Comparison of ENCODE assay signal across 10 cellular contexts in genomic region chr16:53089434-53090270, GRCh38. TPM values are rescaled to one million over a fixed set of nuclear protein-coding genes. Genes with fewer than 3 reads are reported as not detected.
A peak's percentile ranks its signal among the peaks of the same experiment; 100 is the strongest.
DNase-seq lines count a peak whose midpoint lies in the region; ATAC-seq and TF ChIP-seq lines count a peak whose summit lies in the region.
"Had no signal": no experiment of that assay in that cellular context is flagged by ENCODE, and none has a peak within 500 bp of the region (broad histone marks: within the 10 kb centered on the region; RNA-seq: fewer than 3 reads in every experiment).

No MANE protein-coding gene starts in this region.

- TF ChIP-seq POLR2A in transverse colon (IDR thresholded peaks at IDR 0.05): no peak

- TF ChIP-seq RAD21 in liver (IDR thresholded peaks at IDR 0.05): peak; percentile 42 to 56

- H3K9me3 ChIP-seq in liver (ENCODE audit: control insufficient read depth in 4 of 4, low read length in 3 of 4): no peaks in the 10 kb centered on the region
- H3K9me3 ChIP-seq in transverse colon: no peaks in the 10 kb centered on the region
- H3K9me3 ChIP-seq: A549 had no signal

- intact Hi-C loops in transverse colon (cut with DNase I; ENCODE audit: low total_unique reads): no loop called here

- H3K4me1 ChIP-seq in liver (ENCODE audit: control insufficient read depth in 4 of 4, insufficient read depth in 4 of 4, low read length in 3 of 4): peaks cover 23 to 58% (median 45%) of the 10 kb centered on the region in 4 donors
- H3K4me1 ChIP-seq in transverse colon: peaks cover 45 to 74% (median 62%) of the 10 kb centered on the region in 4 donors

- H3K27me3 ChIP-seq in brain microvascular endothelial cell (replicated peaks): no peaks in the 10 kb centered on the region
- no peaks in the 10 kb centered on the region for H3K27me3 ChIP-seq in liver (ENCODE audit: control insufficient read depth in 4 of 4, insufficient read depth in 4 of 4, low read length in 3 of 4)
- H3K27me3 ChIP-seq in transverse colon: no peaks in the 10 kb centered on the region

- H3K4me3 ChIP-seq in brain microvascular endothelial cell (ENCODE audit: low read depth, low read length) (no peak overlapping the region), liver (ENCODE audit: low read depth in 1 of 3, low read length in 3 of 3) (no peak overlapping the region), transverse colon (no peak overlapping the region)
- H3K4me3 ChIP-seq: A549 had no signal

- no peak overlapping the region for H3K9ac ChIP-seq in liver (ENCODE audit: low read depth in 1 of 2, low read length in 2 of 2)

- H3K27ac ChIP-seq in brain microvascular endothelial cell (peak overlapping the region; percentile 64), liver (ENCODE audit: low read depth in 1 of 2, low read length in 2 of 2) (peak overlapping the region; percentile 81 to 87), transverse colon (peak overlapping the region; percentile 85 to 93 (median 88))

- in situ Hi-C loops in brain microvascular endothelial cell (cut with HindIII; ENCODE audit: low pct_ligation_motif_present, low sequenced_read_pairs): no loop called here
- in situ Hi-C loops in transverse colon (cut with MboI; ENCODE audit: low pct_ligation_motif_present in 1 of 4, low pct_unique_long_range_greater_than_20kb in 1 of 4, low sequenced_read_pairs in 3 of 4): no loop called here

- 30% methylated on average over 4 of the region's 4 CpGs for WGBS in liver
- WGBS in transverse colon (ENCODE audit: low coverage in 1 of 2), 2 donors: 24 to 30% methylated on average over 3 to 4 of the region's 4 CpGs

- TF ChIP-seq CTCF in brain microvascular endothelial cell (IDR thresholded peaks at IDR 0.05; ENCODE audit: low read depth, low read length, missing control alignments) (no peak), liver (IDR thresholded peaks at IDR 0.05; ENCODE audit: low read depth, low read length, missing input control) (no peak), transverse colon (IDR thresholded peaks at IDR 0.05) (no peak)

- no peak for TF ChIP-seq EP300 in transverse colon (IDR thresholded peaks at IDR 0.05; ENCODE audit: low read depth)

- H3K36me3 ChIP-seq in brain microvascular endothelial cell (replicated peaks) (no peaks in the 10 kb centered on the region), liver (ENCODE audit: control insufficient read depth in 4 of 4, insufficient read depth in 3 of 4, low read depth in 1 of 4, low read length in 3 of 4) (no peaks in the 10 kb centered on the region), transverse colon (no peaks in the 10 kb centered on the region)

- no peak for ATAC-seq in HG03469 (IDR thresholded peaks at IDR 0.05; ENCODE audit: unreplicated experiment)
- ATAC-seq: A549 had no signal

- DNase-seq in NCI-H1436 (lab: John Stamatoyannopoulos, UW) (peak; percentile 30), NCI-H1436 treated with DMSO at 0.1 percent for 48 hours (lab: John Stamatoyannopoulos, UW) (no peak), brain microvascular endothelial cell (no peak), transverse colon (no peak), kidney glomerular epithelial cell (lab: John Stamatoyannopoulos, UW) (no peak)
- no peak for DNase-seq in activated CD8-positive, alpha-beta memory T cell treated with anti-CD3 and anti-CD28 coated beads for 24 hours
- DNase-seq: NCI-H510A treated with DMSO at 0.1 percent for 48 hours had no signal

TF ChIP-seq in liver, 16 proteins besides CTCF, POLR2A, EP300 and RAD21:
- TF ChIP-seq HNF4G (IDR thresholded peaks at IDR 0.05) (peak; percentile 93), GABPA (IDR thresholded peaks at IDR 0.05 in 1 of 2, conservative IDR thresholded peaks at IDR 0.05 in 1 of 2) (peak in 1 of 2 donors; percentile 54), RXRA (IDR thresholded peaks at IDR 0.05) (peak; percentile 94 to 96), EGR1 (IDR thresholded peaks at IDR 0.05; ENCODE audit: low read depth in 2 of 2) (peak in 1 of 2 donors; percentile 54), FOXA1 (IDR thresholded peaks at IDR 0.05) (peak; percentile 88), JUND (IDR thresholded peaks at IDR 0.05) (peak; percentile 76 to 83), NR2F2 (IDR thresholded peaks at IDR 0.05) (no peak), YY1 (IDR thresholded peaks at IDR 0.05) (peak; percentile 78), SP1 (IDR thresholded peaks at IDR 0.05) (peak; percentile 97), ZBTB33 (IDR thresholded peaks at IDR 0.05) (peak; percentile 90), HNF4A (conservative IDR thresholded peaks at IDR 0.05) (peak; percentile 98 to 99), FOXA2 (IDR thresholded peaks at IDR 0.05) (peak; percentile 92), TAF1 (conservative IDR thresholded peaks at IDR 0.05) (no peak)
- TF ChIP-seq, protein P1, sequence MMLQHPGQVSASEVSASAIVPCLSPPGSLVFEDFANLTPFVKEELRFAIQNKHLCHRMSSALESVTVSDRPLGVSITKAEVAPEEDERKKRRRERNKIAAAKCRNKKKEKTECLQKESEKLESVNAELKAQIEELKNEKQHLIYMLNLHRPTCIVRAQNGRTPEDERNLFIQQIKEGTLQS (IDR thresholded peaks at IDR 0.05): peak; percentile 20
- TF ChIP-seq, protein P2, sequence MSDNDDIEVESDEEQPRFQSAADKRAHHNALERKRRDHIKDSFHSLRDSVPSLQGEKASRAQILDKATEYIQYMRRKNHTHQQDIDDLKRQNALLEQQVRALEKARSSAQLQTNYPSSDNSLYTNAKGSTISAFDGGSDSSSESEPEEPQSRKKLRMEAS (IDR thresholded peaks at IDR 0.05): peak; percentile 94
- TF ChIP-seq, protein P3, sequence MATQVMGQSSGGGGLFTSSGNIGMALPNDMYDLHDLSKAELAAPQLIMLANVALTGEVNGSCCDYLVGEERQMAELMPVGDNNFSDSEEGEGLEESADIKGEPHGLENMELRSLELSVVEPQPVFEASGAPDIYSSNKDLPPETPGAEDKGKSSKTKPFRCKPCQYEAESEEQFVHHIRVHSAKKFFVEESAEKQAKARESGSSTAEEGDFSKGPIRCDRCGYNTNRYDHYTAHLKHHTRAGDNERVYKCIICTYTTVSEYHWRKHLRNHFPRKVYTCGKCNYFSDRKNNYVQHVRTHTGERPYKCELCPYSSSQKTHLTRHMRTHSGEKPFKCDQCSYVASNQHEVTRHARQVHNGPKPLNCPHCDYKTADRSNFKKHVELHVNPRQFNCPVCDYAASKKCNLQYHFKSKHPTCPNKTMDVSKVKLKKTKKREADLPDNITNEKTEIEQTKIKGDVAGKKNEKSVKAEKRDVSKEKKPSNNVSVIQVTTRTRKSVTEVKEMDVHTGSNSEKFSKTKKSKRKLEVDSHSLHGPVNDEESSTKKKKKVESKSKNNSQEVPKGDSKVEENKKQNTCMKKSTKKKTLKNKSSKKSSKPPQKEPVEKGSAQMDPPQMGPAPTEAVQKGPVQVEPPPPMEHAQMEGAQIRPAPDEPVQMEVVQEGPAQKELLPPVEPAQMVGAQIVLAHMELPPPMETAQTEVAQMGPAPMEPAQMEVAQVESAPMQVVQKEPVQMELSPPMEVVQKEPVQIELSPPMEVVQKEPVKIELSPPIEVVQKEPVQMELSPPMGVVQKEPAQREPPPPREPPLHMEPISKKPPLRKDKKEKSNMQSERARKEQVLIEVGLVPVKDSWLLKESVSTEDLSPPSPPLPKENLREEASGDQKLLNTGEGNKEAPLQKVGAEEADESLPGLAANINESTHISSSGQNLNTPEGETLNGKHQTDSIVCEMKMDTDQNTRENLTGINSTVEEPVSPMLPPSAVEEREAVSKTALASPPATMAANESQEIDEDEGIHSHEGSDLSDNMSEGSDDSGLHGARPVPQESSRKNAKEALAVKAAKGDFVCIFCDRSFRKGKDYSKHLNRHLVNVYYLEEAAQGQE (IDR thresholded peaks at IDR 0.05): peak; percentile 60
TF ChIP-seq in liver: peak in this region for 14.

RNA-seq across cellular contexts. Expression of gene CHD9, which starts 34.9 kb away (rescaled TPM):
- 10 to 100 TPM; 31.6 to 46.6 TPM for total RNA-seq in liver
- 10 to 100 TPM in 1 of 2 donors, 1 to 10 TPM in 1; 6.2 to 33.4 TPM for polyA plus RNA-seq in liver
- total RNA-seq in transverse colon: 100 to 1,000 TPM in 1 of 4 donors, 10 to 100 TPM in 3; 37.4 to 112 (median 64.4) TPM

RNA-seq across cellular contexts. Expression of gene CHD9NB, which starts 37.0 kb away (rescaled TPM):
- total RNA-seq in liver: under 1 TPM; 0.05 to 0.42 TPM
- under 1 TPM in 1 of 2 donors, not detected in 1; 0.18 TPM for polyA plus RNA-seq in liver
- total RNA-seq in transverse colon: 1 to 10 TPM in 2 of 4 donors, not detected in 2; 3.0 to 3.1 TPM
